5 cellular contexts compared by ENCODE assay signal in genomic region chr16:28392054-28392453, GRCh38. TPM values are rescaled to one million over a fixed set of nuclear protein-coding genes. Genes with fewer than 3 reads are reported as not detected.
"Had no signal": no experiment of that assay in that cellular context is flagged by ENCODE, and none has a peak within 500 bp of the region (broad histone marks: within the 10 kb centered on the region; RNA-seq: fewer than 3 reads in every experiment).

No MANE protein-coding gene starts in this region.

RNA-seq across cellular contexts. Expression of gene NPIPB6, which starts 28.7 kb away (rescaled TPM):
- total RNA-seq: kidney epithelial cell, lower lobe of right lung, lung microvascular endothelial cell, mononuclear cell had no signal
- polyA plus RNA-seq: liver had no signal
